30 cellular contexts compared by ENCODE assay signal in genomic region chr1:178798232-178798861, GRCh38.
"Had no signal": no experiment of that assay in that cellular context is flagged by ENCODE, and none has a peak within 500 bp of the region (broad histone marks: within the 10 kb centered on the region; RNA-seq: fewer than 3 reads in every experiment).

No MANE protein-coding gene starts in this region.

- FAIRE-seq: bronchial epithelial cell had no signal

- ATAC-seq: activated CD8-positive, alpha-beta memory T cell treated with anti-CD3 and anti-CD28 coated beads, Interleukin-2, amount 10 ng/mL, durations not matched to agents 7 days and 5 days; body of pancreas; T-helper 17 cell; WTC11 had no signal

- H3K27me3 ChIP-seq: ascending aorta, body of pancreas, Peyer's patch, SJCRH30 had no signal

- H3K9me3 ChIP-seq: ascending aorta, body of pancreas, Peyer's patch had no signal

- H3K27me3 Mint-ChIP-seq: activated CD4-positive, alpha-beta T cell treated with anti-CD3 and anti-CD28 coated beads, Interleukin-2, amount 10 ng/mL, durations not matched to agents 24 days and 14 days; activated CD8-positive, alpha-beta memory T cell treated with anti-CD3 and anti-CD28 coated beads, Interleukin-2, amount 10 ng/mL, durations not matched to agents 7 days and 5 days; activated naive CD4-positive, alpha-beta T cell treated with anti-CD3 and anti-CD28 coated beads, Interleukin-2, amount 50 U/mL, for 24 hours; activated T-cell treated with anti-CD3 and anti-CD28 coated beads, Interleukin-2, amount 50 U/mL, for 24 hours; T-helper 17 cell had no signal

- H3K9me3 Mint-ChIP-seq: activated naive CD4-positive, alpha-beta T cell treated with anti-CD3 and anti-CD28 coated beads, Interleukin-2, amount 50 U/mL, for 24 hours; activated T-helper 1 cell treated with anti-CD3 and anti-CD28 coated beads, Interleukin-12 subunit alpha, Interleukin-12 subunit beta, Interleukin-2, Interleukin-4 antibody, amounts not matched to agents 30 ng/mL and 10 ng/mL and 1 ng/mL, durations not matched to agents 14 hours and 24 hours and 36 hours had no signal

- H3K4me3 Mint-ChIP-seq: activated CD4-positive, alpha-beta T cell treated with anti-CD3 and anti-CD28 coated beads, Interleukin-2, amount 10 ng/mL, durations not matched to agents 24 days and 14 days; activated CD8-positive, alpha-beta memory T cell treated with anti-CD3 and anti-CD28 coated beads, Interleukin-2, amount 10 ng/mL, durations not matched to agents 7 days and 5 days; activated naive CD4-positive, alpha-beta T cell treated with anti-CD3 and anti-CD28 coated beads, Interleukin-2, amount 50 U/mL, for 24 hours; activated T-cell treated with anti-CD3 and anti-CD28 coated beads, Interleukin-2, amount 50 U/mL, for 24 hours; activated T-helper 1 cell treated with anti-CD3 and anti-CD28 coated beads, Interleukin-12 subunit alpha, Interleukin-12 subunit beta, Interleukin-2, Interleukin-4 antibody, amounts not matched to agents 30 ng/mL and 10 ng/mL and 1 ng/mL, durations not matched to agents 14 hours and 24 hours and 36 hours; T-helper 17 cell; WTC11 had no signal

- DNase-seq: activated CD4-positive, alpha-beta T cell treated with anti-CD3 and anti-CD28 coated beads for 1 hour; activated CD4-positive, alpha-beta T cell treated with anti-CD3 and anti-CD28 coated beads, Interleukin-2, amount 10 ng/mL, durations not matched to agents 24 days and 14 days; activated CD4-positive, alpha-beta T cell treated with anti-CD3 and anti-CD28 coated beads, Interleukin-2, amount 50 U/mL, for 48 hours; activated CD8-positive, alpha-beta memory T cell treated with anti-CD3 and anti-CD28 coated beads, Interleukin-2, amount 10 ng/mL, durations not matched to agents 7 days and 5 days; activated effector memory CD4-positive, alpha-beta T cell treated with Interleukin-2 at 50 U/mL for 16 hours; activated naive CD4-positive, alpha-beta T cell; activated T-cell treated with anti-CD3 and anti-CD28 coated beads, Interleukin-2, amount 50 U/mL, for 24 hours; amniotic stem cell; body of pancreas; central memory CD4-positive, alpha-beta T cell; KG1; NCI-H1048; NCI-H1417; NCI-H1930; NCI-H2171; NCI-H345; NCI-H510A; NCI-H526 treated with DMSO at 0.1 percent for 48 hours; NCI-H82; Peyer's patch; Right ventricle myocardium superior; SJCRH30; T-helper 17 cell; T-helper 9 cell had no signal

- H3K27ac ChIP-seq: ascending aorta, body of pancreas, Peyer's patch, RWPE1, SJCRH30 had no signal

- H3K36me3 Mint-ChIP-seq: activated CD8-positive, alpha-beta memory T cell treated with anti-CD3 and anti-CD28 coated beads, Interleukin-2, amount 10 ng/mL, durations not matched to agents 7 days and 5 days had no signal

- H3K4me1 Mint-ChIP-seq: activated CD4-positive, alpha-beta T cell treated with anti-CD3 and anti-CD28 coated beads, Interleukin-2, amount 10 ng/mL, durations not matched to agents 24 days and 14 days; activated CD8-positive, alpha-beta memory T cell treated with anti-CD3 and anti-CD28 coated beads, Interleukin-2, amount 10 ng/mL, durations not matched to agents 7 days and 5 days; activated naive CD4-positive, alpha-beta T cell treated with anti-CD3 and anti-CD28 coated beads, Interleukin-2, amount 50 U/mL, for 24 hours; T-helper 17 cell; WTC11 had no signal

- H3K36me3 ChIP-seq: ascending aorta had no signal

- H3K4me1 ChIP-seq: ascending aorta, body of pancreas, Peyer's patch, SJCRH30 had no signal

- H3K4me3 ChIP-seq: ascending aorta, body of pancreas, Peyer's patch, SJCRH30 had no signal

- H3K27ac Mint-ChIP-seq: activated CD4-positive, alpha-beta T cell treated with anti-CD3 and anti-CD28 coated beads, Interleukin-2, amount 10 ng/mL, durations not matched to agents 24 days and 14 days; activated CD8-positive, alpha-beta memory T cell treated with anti-CD3 and anti-CD28 coated beads, Interleukin-2, amount 10 ng/mL, durations not matched to agents 7 days and 5 days; activated naive CD4-positive, alpha-beta T cell treated with anti-CD3 and anti-CD28 coated beads, Interleukin-2, amount 50 U/mL, for 24 hours; activated T-cell treated with anti-CD3 and anti-CD28 coated beads, Interleukin-2, amount 50 U/mL, for 24 hours; activated T-helper 1 cell treated with anti-CD3 and anti-CD28 coated beads, Interleukin-12 subunit alpha, Interleukin-12 subunit beta, Interleukin-2, Interleukin-4 antibody, amounts not matched to agents 30 ng/mL and 10 ng/mL and 1 ng/mL, durations not matched to agents 14 hours and 24 hours and 36 hours; T-helper 17 cell; WTC11 had no signal
